16 cellular contexts compared by ENCODE assay signal in genomic region chr10:49023752-49024151, GRCh38.
DNase-seq lines count a peak whose midpoint lies in the region; ATAC-seq and TF ChIP-seq lines count a peak whose summit lies in the region.
"Had no signal": no experiment of that assay in that cellular context is flagged by ENCODE, and none has a peak within 500 bp of the region (broad histone marks: within the 10 kb centered on the region; RNA-seq: fewer than 3 reads in every experiment).

No MANE protein-coding gene starts in this region.

- ATAC-seq in right cardiac atrium (peak; percentile 79 to 84), GM21786 (IDR thresholded peaks at IDR 0.05; ENCODE audit: unreplicated experiment) (no peak)
- ATAC-seq: foreskin keratinocyte had no signal

- no peaks in the 10 kb centered on the region for H3K36me3 Mint-ChIP-seq in activated naive CD4-positive, alpha-beta T cell treated with anti-CD3 and anti-CD28 coated beads for 36 hours (ENCODE audit: low read depth)

- DNase-seq in AG08395 (ENCODE audit: low spot score): peak; percentile 52
- DNase-seq in choroid plexus epithelial cell (ENCODE audit: low read depth): peak; percentile 11
- DNase-seq in right cardiac atrium: peak in 1 of 3 donors; percentile 64
- no peak for DNase-seq in smooth muscle cell (lab: John Stamatoyannopoulos, UW; ENCODE audit: unreplicated experiment)
- no peak for DNase-seq in SW 1271 (lab: John Stamatoyannopoulos, UW)
- no peak for DNase-seq in activated naive CD4-positive, alpha-beta T cell treated with anti-CD3 and anti-CD28 coated beads for 36 hours
- no peak for DNase-seq in activated CD8-positive, alpha-beta memory T cell treated with anti-CD3 and anti-CD28 coated beads, Interleukin-2, amount 50 U/mL, for 48 hours
- DNase-seq: activated CD4-positive, alpha-beta T cell treated with anti-CD3 and anti-CD28 coated beads, Interleukin-2, amount 50 U/mL, for 1 hour; anterior cingulate cortex; foreskin keratinocyte; KBM-7; NCI-H1436; NCI-H526; stimulated activated CD4-positive, alpha-beta T cell treated with anti-CD3 and anti-CD28 coated beads, Interleukin-2, amount 100 ng/mL, for 24 hours had no signal

- no peak for TF ChIP-seq CTCF in choroid plexus epithelial cell (conservative IDR thresholded peaks at IDR 0.05; ENCODE audit: low read depth, low read length)
- no peak for TF ChIP-seq CTCF in smooth muscle cell (IDR thresholded peaks at IDR 0.05; ENCODE audit: borderline replicate concordance, insufficient read depth, poor library complexity, severe bottlenecking)

- no peaks in the 10 kb centered on the region for H3K9me3 Mint-ChIP-seq in activated naive CD4-positive, alpha-beta T cell treated with anti-CD3 and anti-CD28 coated beads for 36 hours
- H3K9me3 Mint-ChIP-seq: activated T-helper 1 cell treated with anti-CD3 and anti-CD28 coated beads, Interleukin-12 subunit alpha, Interleukin-12 subunit beta, Interleukin-2, Interleukin-4 antibody, amounts not matched to agents 30 ng/mL and 10 ng/mL and 1 ng/mL, durations not matched to agents 14 hours and 24 hours and 36 hours had no signal

- H3K4me1 Mint-ChIP-seq in activated naive CD4-positive, alpha-beta T cell treated with anti-CD3 and anti-CD28 coated beads for 36 hours (ENCODE audit: low read depth): no peaks in the 10 kb centered on the region

- peak overlapping the region; percentile 37 for H3K4me2 ChIP-seq in smooth muscle cell

- no peak overlapping the region for H3K9ac ChIP-seq in smooth muscle cell (ENCODE audit: low read depth)

- H3K36me3 ChIP-seq in smooth muscle cell (ENCODE audit: low read depth): no peaks in the 10 kb centered on the region

- no peaks in the 10 kb centered on the region for H3K27me3 Mint-ChIP-seq in activated naive CD4-positive, alpha-beta T cell treated with anti-CD3 and anti-CD28 coated beads for 36 hours (ENCODE audit: low read depth)

- H3K27ac Mint-ChIP-seq in activated naive CD4-positive, alpha-beta T cell treated with anti-CD3 and anti-CD28 coated beads for 36 hours: no peak overlapping the region
- H3K27ac Mint-ChIP-seq: activated T-helper 1 cell treated with anti-CD3 and anti-CD28 coated beads, Interleukin-12 subunit alpha, Interleukin-12 subunit beta, Interleukin-2, Interleukin-4 antibody, amounts not matched to agents 30 ng/mL and 10 ng/mL and 1 ng/mL, durations not matched to agents 14 hours and 24 hours and 36 hours had no signal

- H3K4me1 ChIP-seq in right cardiac atrium (ENCODE audit: control insufficient read depth, insufficient read depth, low read length): peaks cover 8% of the 10 kb centered on the region
- peaks cover 6% of the 10 kb centered on the region for H3K4me1 ChIP-seq in smooth muscle cell (ENCODE audit: low read depth)
- H3K4me1 ChIP-seq: foreskin keratinocyte had no signal

- no peak overlapping the region for H3K4me3 ChIP-seq in choroid plexus epithelial cell (ENCODE audit: low read depth, low read length)
- no peak overlapping the region for H3K4me3 ChIP-seq in right cardiac atrium (ENCODE audit: low read length)
- H3K4me3 ChIP-seq in smooth muscle cell: no peak overlapping the region

- no peaks in the 10 kb centered on the region for H3K79me2 ChIP-seq in smooth muscle cell (ENCODE audit: low read depth)

- H3K27ac ChIP-seq in right cardiac atrium (ENCODE audit: low read length) (peak overlapping the region; percentile 59), smooth muscle cell (ENCODE audit: low read depth) (peak overlapping the region; percentile 56)
- H3K27ac ChIP-seq: foreskin keratinocyte had no signal

- H3K4me3 Mint-ChIP-seq in activated naive CD4-positive, alpha-beta T cell treated with anti-CD3 and anti-CD28 coated beads for 36 hours: no peak overlapping the region
- H3K4me3 Mint-ChIP-seq: activated T-helper 1 cell treated with anti-CD3 and anti-CD28 coated beads, Interleukin-12 subunit alpha, Interleukin-12 subunit beta, Interleukin-2, Interleukin-4 antibody, amounts not matched to agents 30 ng/mL and 10 ng/mL and 1 ng/mL, durations not matched to agents 14 hours and 24 hours and 36 hours had no signal

- H3K9me3 ChIP-seq in right cardiac atrium (ENCODE audit: control insufficient read depth, low read length): no peaks in the 10 kb centered on the region
- no peaks in the 10 kb centered on the region for H3K9me3 ChIP-seq in smooth muscle cell (replicated peaks; ENCODE audit: low read depth)

- peak overlapping the region; percentile 5 for H2AFZ ChIP-seq in smooth muscle cell (ENCODE audit: low read depth)

- CTCF ChIA-PET in activated naive CD4-positive, alpha-beta T cell treated with anti-CD3 and anti-CD28 coated beads for 36 hours (lab: Charles Lee): interaction anchor here (1.4 kb wide), 1 partner anchor 367 kb away, joined by 3 read pairs; no protein-coding TSS in a partner anchor

- no peaks in the 10 kb centered on the region for H3K27me3 ChIP-seq in right cardiac atrium (ENCODE audit: control insufficient read depth, insufficient read depth)
- H3K27me3 ChIP-seq in smooth muscle cell (ENCODE audit: low read depth): no peaks in the 10 kb centered on the region

- intact Hi-C loops in right cardiac atrium (cut with DNase I): no loop called here
- intact Hi-C loops in activated naive CD4-positive, alpha-beta T cell treated with anti-CD3 and anti-CD28 coated beads for 36 hours (cut with micrococcal nuclease): no loop called here

- WGBS in right cardiac atrium: 40% methylated on average over 5 of the region's 5 CpGs
- WGBS in smooth muscle cell (ENCODE audit: low lambda C conversion rate): 26% methylated on average over 5 of the region's 5 CpGs

- H4K20me1 ChIP-seq in smooth muscle cell (ENCODE audit: low read depth): no peaks in the 10 kb centered on the region

- no peaks in the 10 kb centered on the region for H3F3A ChIP-seq in smooth muscle cell (ENCODE audit: low read depth)

Comparison
In these comparisons a context has a peak if more than half of its experiments do, and no peak if none do; other contexts are left out.
1. DNase-seq: peak in AG08395 (single experiment) and choroid plexus epithelial cell (single experiment); none in smooth muscle cell (single experiment), SW 1271 (0 of 2), activated naive CD4-positive, alpha-beta T cell treated with anti-CD3 and anti-CD28 coated beads for 36 hours (single experiment) and activated CD8-positive, alpha-beta memory T cell treated with anti-CD3 and anti-CD28 coated beads, Interleukin-2, amount 50 U/mL, for 48 hours (single experiment).